ENCODE assay signal across 16 cellular contexts in the genomic region with DNA sequence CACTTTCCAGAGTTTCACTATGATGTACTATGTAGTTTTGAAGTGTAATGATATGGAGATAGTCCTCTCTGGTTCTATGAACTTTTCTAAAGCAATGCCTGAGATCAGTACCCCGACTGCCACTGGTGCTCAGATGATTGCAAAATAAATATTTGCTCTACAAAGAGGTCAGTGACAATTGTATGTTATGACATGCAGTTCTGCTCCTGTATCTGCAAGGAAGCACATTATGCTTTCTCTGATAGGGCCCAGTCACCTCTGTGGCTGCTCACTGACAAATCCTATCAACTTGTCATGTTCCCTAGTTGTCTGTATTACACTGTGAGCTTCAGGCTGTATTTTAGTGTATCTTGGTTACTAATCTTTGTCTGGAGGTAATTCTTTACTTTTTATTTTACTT.
DNase-seq lines count a peak whose midpoint lies in the region; ATAC-seq lines count a peak whose summit lies in the region.
"Had no signal": no experiment of that assay in that cellular context is flagged by ENCODE, and none has a peak within 500 bp of the region (broad histone marks: within the 10 kb centered on the region; RNA-seq: fewer than 3 reads in every experiment).

No MANE protein-coding gene starts in this region.

- no peak overlapping the region for H3K27ac Mint-ChIP-seq in stimulated activated effector memory CD8-positive, alpha-beta T cell treated with anti-CD3 and anti-CD28 coated beads, Interleukin-12 subunit alpha, Interleukin-12 subunit beta, amount 100 ng/mL, for 72 hours
- H3K27ac Mint-ChIP-seq: B cell; CD4-positive, CD25-positive, alpha-beta regulatory T cell had no signal

- ATAC-seq in left lobe of liver (peak; percentile 99), HG02759 (IDR thresholded peaks at IDR 0.05; ENCODE audit: unreplicated experiment) (no peak)
- no peak for ATAC-seq in stimulated activated effector memory CD8-positive, alpha-beta T cell treated with anti-CD3 and anti-CD28 coated beads, Interleukin-12 subunit alpha, Interleukin-12 subunit beta, amount 100 ng/mL, for 72 hours

- peak; percentile 2 for DNase-seq in NCI-H1105 treated with DMSO at 0.1 percent for 48 hours (lab: John Stamatoyannopoulos, UW)
- DNase-seq in NCI-H1105 (lab: John Stamatoyannopoulos, UW), result no peak
- peak; percentile 13 for DNase-seq in DMS153 treated with DMSO at 0.1 percent for 48 hours (lab: John Stamatoyannopoulos, UW; ENCODE audit: unreplicated experiment)
- DNase-seq in NCI-H510A (lab: John Stamatoyannopoulos, UW), result peak; percentile 7
- DNase-seq in left lobe of liver (ENCODE audit: low spot score), result peak; percentile 44
- DNase-seq in stimulated activated effector memory CD8-positive, alpha-beta T cell treated with anti-CD3 and anti-CD28 coated beads, Interleukin-12 subunit alpha, Interleukin-12 subunit beta, amount 100 ng/mL, for 72 hours (ENCODE audit: low spot score in 2 of 2), result no peak
- no peak for DNase-seq in activated CD8-positive, alpha-beta memory T cell treated with anti-CD3 and anti-CD28 coated beads, Interleukin-2, amount 50 U/mL, for 4 hours
- DNase-seq: CD4-positive, CD25-positive, alpha-beta regulatory T cell; DMS79 treated with DMSO at 0.1 percent for 48 hours; NCI-H1436 treated with DMSO at 0.1 percent for 48 hours; NCI-H2081 treated with DMSO at 0.1 percent for 48 hours; NCI-H226; SJCRH30; SW 1271 had no signal

- H3K9me3 Mint-ChIP-seq in stimulated activated effector memory CD8-positive, alpha-beta T cell treated with anti-CD3 and anti-CD28 coated beads, Interleukin-12 subunit alpha, Interleukin-12 subunit beta, amount 100 ng/mL, for 72 hours, result peaks cover 6% of the 10 kb centered on the region

- H3K4me1 Mint-ChIP-seq in stimulated activated effector memory CD8-positive, alpha-beta T cell treated with anti-CD3 and anti-CD28 coated beads, Interleukin-12 subunit alpha, Interleukin-12 subunit beta, amount 100 ng/mL, for 72 hours, result no peaks in the 10 kb centered on the region
- H3K4me1 Mint-ChIP-seq: B cell; CD4-positive, CD25-positive, alpha-beta regulatory T cell had no signal

- H3K4me3 Mint-ChIP-seq in stimulated activated effector memory CD8-positive, alpha-beta T cell treated with anti-CD3 and anti-CD28 coated beads, Interleukin-12 subunit alpha, Interleukin-12 subunit beta, amount 100 ng/mL, for 72 hours, result no peak overlapping the region
- H3K4me3 Mint-ChIP-seq: B cell; CD4-positive, CD25-positive, alpha-beta regulatory T cell had no signal

- no peaks in the 10 kb centered on the region for H3K36me3 Mint-ChIP-seq in stimulated activated effector memory CD8-positive, alpha-beta T cell treated with anti-CD3 and anti-CD28 coated beads, Interleukin-12 subunit alpha, Interleukin-12 subunit beta, amount 100 ng/mL, for 72 hours
- H3K36me3 Mint-ChIP-seq: CD4-positive, CD25-positive, alpha-beta regulatory T cell had no signal

Comparison
In these comparisons a context has a peak if more than half of its experiments do, and no peak if none do; other contexts are left out.
1. DNase-seq: peak in NCI-H1105 treated with DMSO at 0.1 percent for 48 hours (single experiment), DMS153 treated with DMSO at 0.1 percent for 48 hours (single experiment), NCI-H510A (single experiment) and left lobe of liver (single experiment); none in NCI-H1105 (single experiment), stimulated activated effector memory CD8-positive, alpha-beta T cell treated with anti-CD3 and anti-CD28 coated beads, Interleukin-12 subunit alpha, Interleukin-12 subunit beta, amount 100 ng/mL, for 72 hours (0 of 2) and activated CD8-positive, alpha-beta memory T cell treated with anti-CD3 and anti-CD28 coated beads, Interleukin-2, amount 50 U/mL, for 4 hours (single experiment).